ENCODE assay signal across 16 cellular contexts in genomic region chr18:67260841-67261240, GRCh38.
"Had no signal": no experiment of that assay in that cellular context is flagged by ENCODE, and none has a peak within 500 bp of the region (broad histone marks: within the 10 kb centered on the region; RNA-seq: fewer than 3 reads in every experiment).

No MANE protein-coding gene starts in this region.

- H3K4me3 Mint-ChIP-seq: activated naive CD8-positive, alpha-beta T cell treated with anti-CD3 and anti-CD28 coated beads, Interleukin-2, amount 50 U/mL, for 24 hours; central memory CD8-positive, alpha-beta T cell; dendritic cell treated with granulocyte-macrophage colony-stimulating factor and Interleukin-4, amounts not matched to agents 40 ng/mL and 50 ng/mL, for 4 days; immature natural killer cell; naive thymus-derived CD4-positive, alpha-beta T cell; stimulated activated memory B cell treated with anti-CD40 and anti-IgM and Interleukin-4, amounts not matched to agents 10 μg/mL and 1 μg/mL and 100 μg/mL, for 72 hours had no signal

- DNase-seq: activated CD4-positive, alpha-beta T cell treated with anti-CD3 and anti-CD28 coated beads, Interleukin-2, amount 50 U/mL, for 4 hours; activated naive CD4-positive, alpha-beta T cell treated with Interleukin-2 at 50 U/mL for 16 hours; activated naive CD8-positive, alpha-beta T cell treated with anti-CD3 and anti-CD28 coated beads, Interleukin-2, amount 50 U/mL, for 24 hours; activated T-cell treated with anti-CD3 and anti-CD28 coated beads, Interleukin-2, amount 50 U/mL, for 48 hours; body of pancreas; immature natural killer cell; left cardiac atrium; lower lobe of right lung; naive thymus-derived CD4-positive, alpha-beta T cell; T-helper 17 cell; trophoblast cell had no signal

- H3K4me1 ChIP-seq: body of pancreas had no signal

- H3K9me3 Mint-ChIP-seq: activated naive CD8-positive, alpha-beta T cell treated with anti-CD3 and anti-CD28 coated beads, Interleukin-2, amount 50 U/mL, for 24 hours; central memory CD8-positive, alpha-beta T cell; dendritic cell treated with granulocyte-macrophage colony-stimulating factor and Interleukin-4, amounts not matched to agents 40 ng/mL and 50 ng/mL, for 4 days; naive thymus-derived CD4-positive, alpha-beta T cell; stimulated activated memory B cell treated with anti-CD40 and anti-IgM and Interleukin-4, amounts not matched to agents 10 μg/mL and 1 μg/mL and 100 μg/mL, for 72 hours had no signal

- H3K27ac Mint-ChIP-seq: activated naive CD8-positive, alpha-beta T cell treated with anti-CD3 and anti-CD28 coated beads, Interleukin-2, amount 50 U/mL, for 24 hours; dendritic cell treated with granulocyte-macrophage colony-stimulating factor and Interleukin-4, amounts not matched to agents 40 ng/mL and 50 ng/mL, for 4 days; immature natural killer cell; stimulated activated memory B cell treated with anti-CD40 and anti-IgM and Interleukin-4, amounts not matched to agents 10 μg/mL and 1 μg/mL and 100 μg/mL, for 72 hours; T-helper 17 cell had no signal

- H3K27me3 ChIP-seq: body of pancreas, right atrium auricular region had no signal

- H3K4me3 ChIP-seq: body of pancreas, lower lobe of right lung, right atrium auricular region had no signal

- H3K27me3 Mint-ChIP-seq: activated naive CD8-positive, alpha-beta T cell treated with anti-CD3 and anti-CD28 coated beads, Interleukin-2, amount 50 U/mL, for 24 hours; central memory CD8-positive, alpha-beta T cell; stimulated activated memory B cell treated with anti-CD40 and anti-IgM and Interleukin-4, amounts not matched to agents 10 μg/mL and 1 μg/mL and 100 μg/mL, for 72 hours had no signal

- ATAC-seq: activated CD4-positive, CD25-positive, alpha-beta regulatory T cell treated with anti-CD3 and anti-CD28 coated beads, Interleukin-2, amount 50 U/mL, for 24 hours; activated naive CD8-positive, alpha-beta T cell treated with anti-CD3 and anti-CD28 coated beads, Interleukin-2, amount 50 U/mL, for 24 hours; body of pancreas; left cardiac atrium; lower lobe of right lung; naive thymus-derived CD4-positive, alpha-beta T cell; stimulated activated memory B cell treated with anti-CD40 and anti-IgM and Interleukin-4, amounts not matched to agents 10 μg/mL and 1 μg/mL and 100 μg/mL, for 72 hours; T-helper 17 cell had no signal

- H3K4me1 Mint-ChIP-seq: stimulated activated memory B cell treated with anti-CD40 and anti-IgM and Interleukin-4, amounts not matched to agents 10 μg/mL and 1 μg/mL and 100 μg/mL, for 72 hours had no signal

- H3K9me3 ChIP-seq: body of pancreas, lower lobe of right lung, right atrium auricular region had no signal

- H3K27ac ChIP-seq: body of pancreas, lower lobe of right lung, right atrium auricular region had no signal

- H3K36me3 Mint-ChIP-seq: immature natural killer cell; naive thymus-derived CD4-positive, alpha-beta T cell; stimulated activated memory B cell treated with anti-CD40 and anti-IgM and Interleukin-4, amounts not matched to agents 10 μg/mL and 1 μg/mL and 100 μg/mL, for 72 hours had no signal

- H3K36me3 ChIP-seq: lower lobe of right lung, right atrium auricular region had no signal
